Comparison of ENCODE assay signal across 8 cellular contexts in genomic region chr3:17743660-17743995, GRCh38. TPM values are rescaled to one million over a fixed set of nuclear protein-coding genes. Genes with fewer than 3 reads are reported as not detected.
DNase-seq lines count a peak whose midpoint lies in the region; ATAC-seq and TF ChIP-seq lines count a peak whose summit lies in the region.

No MANE protein-coding gene starts in this region.

- no peak for TF ChIP-seq POLR2A in gastroesophageal sphincter (IDR thresholded peaks at IDR 0.05)

- peak overlapping the region; percentile 81 for H3K27ac Mint-ChIP-seq in T-helper 17 cell

- H3K9ac ChIP-seq in skeletal muscle tissue (ENCODE audit: low read depth in 1 of 3, low read length in 3 of 3) = peak overlapping the region in 2 of 3 donors; percentile 82 to 88

- WGBS in gastroesophageal sphincter (ENCODE audit: low coverage in 1 of 2), 2 donors = 10 to 38% methylated on average over 1 of the region's 1 CpG

- H3K4me3 Mint-ChIP-seq in T-helper 17 cell = peak overlapping the region; percentile 88

- DNase-seq in HL-60 (ENCODE audit: low read depth in 1 of 2, low spot score in 1 of 2) (no peak), T-helper 17 cell (no peak), H7 (no peak), D341Med (ENCODE audit: low spot score) (no peak), NCI-H187 treated with DMSO at 0.1 percent for 48 hours (lab: John Stamatoyannopoulos, UW) (no peak)

- H3K36me3 Mint-ChIP-seq in T-helper 17 cell (ENCODE audit: low read depth) = no peaks in the 10 kb centered on the region

- H3K27me3 ChIP-seq in HL-60 (ENCODE audit: insufficient read depth, poor library complexity, severe bottlenecking) (no peaks in the 10 kb centered on the region), gastroesophageal sphincter (no peaks in the 10 kb centered on the region), skeletal muscle tissue (ENCODE audit: control insufficient read depth in 3 of 3, insufficient read depth in 3 of 3, low read length in 3 of 3) (no peaks in the 10 kb centered on the region), H7 (ENCODE audit: control insufficient read depth, insufficient read depth, low read length) (no peaks in the 10 kb centered on the region)

- H3K27ac ChIP-seq in HL-60 (replicated peaks) = peak overlapping the region; percentile 89
- peak overlapping the region; percentile 93 to 99 (median 94) for H3K27ac ChIP-seq in gastroesophageal sphincter
- H3K27ac ChIP-seq in skeletal muscle tissue (ENCODE audit: low read depth, low read length) = peak overlapping the region; percentile 94

- H3K4me3 ChIP-seq in HL-60 (replicated peaks; ENCODE audit: insufficient read depth, low read length) (no peak overlapping the region), gastroesophageal sphincter (no peak overlapping the region), skeletal muscle tissue (ENCODE audit: low read length in 3 of 3) (peak overlapping the region in 1 of 3 donors; percentile 77), H7 (ENCODE audit: insufficient read depth, low read depth, low read length) (no peak overlapping the region)

- H3K36me3 ChIP-seq in gastroesophageal sphincter = no peaks in the 10 kb centered on the region
- H3K36me3 ChIP-seq in skeletal muscle tissue (ENCODE audit: control insufficient read depth in 3 of 3, insufficient read depth in 3 of 3, low read length in 3 of 3) = no peaks in the 10 kb centered on the region
- no peaks in the 10 kb centered on the region for H3K36me3 ChIP-seq in H7 (replicated peaks; ENCODE audit: control insufficient read depth, insufficient read depth, low read length)

- H3K27me3 Mint-ChIP-seq in T-helper 17 cell = no peaks in the 10 kb centered on the region

- H3K4me1 Mint-ChIP-seq in T-helper 17 cell = peaks cover 32% of the 10 kb centered on the region

- H3K9me3 ChIP-seq in T-helper 17 cell (ENCODE audit: control insufficient read depth, low read length, poor library complexity, severe bottlenecking) (no peaks in the 10 kb centered on the region), gastroesophageal sphincter (no peaks in the 10 kb centered on the region), skeletal muscle tissue (ENCODE audit: control insufficient read depth in 3 of 3, low read length in 3 of 3) (no peaks in the 10 kb centered on the region)

- TF ChIP-seq CTCF in HL-60 (IDR thresholded peaks at IDR 0.05; ENCODE audit: insufficient read depth, low read length) (no peak), gastroesophageal sphincter (IDR thresholded peaks at IDR 0.05) (no peak)

- TF ChIP-seq EP300 in gastroesophageal sphincter (IDR thresholded peaks at IDR 0.05) = no peak

- H3K4me1 ChIP-seq in gastroesophageal sphincter (peaks cover 6 to 39% (median 13%) of the 10 kb centered on the region in 3 donors), skeletal muscle tissue (ENCODE audit: control insufficient read depth in 3 of 3, insufficient read depth in 3 of 3, low read length in 3 of 3) (peaks cover 7 to 22% (median 16%) of the 10 kb centered on the region in 3 donors)

- ATAC-seq in T-helper 17 cell (no peak), gastroesophageal sphincter (no peak), HG03442 (IDR thresholded peaks at IDR 0.05; ENCODE audit: unreplicated experiment) (no peak)

RNA-seq across cellular contexts. Expression of gene TBC1D5, which starts 1.2 kb away (rescaled TPM):
- total RNA-seq in T-helper 17 cell (10 to 100 TPM; 53.7 to 58.4 TPM), gastroesophageal sphincter (10 to 100 TPM; 59.5 to 66.6 (median 61.6) TPM), skeletal muscle tissue (69.4 TPM)
- total RNA-seq in H7 (2014; rRNA removed; shearing (Covaris generic)) = 26.8 and 56.0 TPM in 2 replicates
